In genomic region chr11:126598344-126599092, GRCh38 we compare ENCODE assay signal across 16 cellular contexts.
A peak's percentile ranks its signal among the peaks of the same experiment; 100 is the strongest.
DNase-seq lines count a peak whose midpoint lies in the region; ATAC-seq, FAIRE-seq and TF ChIP-seq lines count a peak whose summit lies in the region.
"Had no signal": no experiment of that assay in that cellular context is flagged by ENCODE, and none has a peak within 500 bp of the region (broad histone marks: within the 10 kb centered on the region; RNA-seq: fewer than 3 reads in every experiment).

No MANE protein-coding gene starts in this region.

- TF ChIP-seq CTCF in WTC11 (IDR thresholded peaks at IDR 0.05) (no peak), H1 (IDR thresholded peaks at IDR 0.05; ENCODE audit: control extremely low read depth in 1 of 3, insufficient read depth in 1 of 3, low read depth in 1 of 3, low read length in 3 of 3) (no peak), adrenal gland (IDR thresholded peaks at IDR 0.05) (no peak), gastrocnemius medialis (IDR thresholded peaks at IDR 0.05 in 4 of 5, conservative IDR thresholded peaks at IDR 0.05 in 1 of 5) (no peak)

- H3K4me1 Mint-ChIP-seq in WTC11 = peaks cover 31% of the 10 kb centered on the region
- no peaks in the 10 kb centered on the region for H3K4me1 Mint-ChIP-seq in activated CD4-positive, alpha-beta T cell treated with anti-CD3 and anti-CD28 coated beads for 36 hours
- H3K4me1 Mint-ChIP-seq: CD4-positive, CD25-positive, alpha-beta regulatory T cell had no signal

- no peak overlapping the region; the same call in 1 of the 2 replicates for H2BK20ac ChIP-seq in H1 (ENCODE audit: low read length)

- H3K4me3 ChIP-seq in H7 (ENCODE audit: insufficient read depth, low read depth, low read length) (no peak overlapping the region), H1 (ENCODE audit: extremely low read depth in 1 of 4, insufficient read depth in 2 of 4, low read depth in 3 of 4, low read length in 4 of 4) (no peak overlapping the region), neuronal stem cell (ENCODE audit: low read length in 2 of 2) (no peak overlapping the region), adrenal gland (no peak overlapping the region), gastrocnemius medialis (no peak overlapping the region)
- H3K4me3 ChIP-seq: BLaER1 treated with 17β-estradiol and CSF1 and Interleukin-3, amounts not matched to agents 10 nM and 100 nM had no signal

- H4K8ac ChIP-seq in H1 (ENCODE audit: extremely low read depth, insufficient read depth, low read length) (no peak overlapping the region), neuronal stem cell (ENCODE audit: low read depth, low read length) (no peak overlapping the region)

- H3K9me3 ChIP-seq in H1 (ENCODE audit: insufficient read depth in 2 of 2, low read depth in 1 of 2, low read length in 1 of 2) (0 out of 4 replicates have a peak, but pooled peaks cover 0 to 2% of the 10 kb centered on the region in 2 experiments), neuronal stem cell (replicated peaks in 1 of 2; ENCODE audit: control insufficient read depth in 2 of 2, insufficient read depth in 1 of 2, low read depth in 1 of 2, low read length in 2 of 2) (peaks cover 0 to 2% of the 10 kb centered on the region in 2 donors), adrenal gland (replicated peaks in 1 of 3) (no peaks in the 10 kb centered on the region), gastrocnemius medialis (no peaks in the 10 kb centered on the region)
- H3K9me3 ChIP-seq: BLaER1 treated with 17β-estradiol and CSF1 and Interleukin-3, amounts not matched to agents 10 nM and 100 nM had no signal

- TF ChIP-seq RAD21 in H1 (IDR thresholded peaks at IDR 0.05 in 1 of 2, conservative IDR thresholded peaks at IDR 0.05 in 1 of 2; ENCODE audit: low read depth in 2 of 2, low read length in 2 of 2) = no peak

- no peak overlapping the region for H3K4me2 ChIP-seq in H1 (ENCODE audit: insufficient read depth in 1 of 2, low read depth in 2 of 2, low read length in 2 of 2)
- no peak overlapping the region for H3K4me2 ChIP-seq in neuronal stem cell (ENCODE audit: insufficient read depth, low read length, poor library complexity, severe bottlenecking)
- H3K4me2 ChIP-seq: BLaER1 treated with 17β-estradiol and CSF1 and Interleukin-3, amounts not matched to agents 10 nM and 100 nM had no signal

- no peak overlapping the region for H4K91ac ChIP-seq in H1 (replicated peaks; ENCODE audit: insufficient read length, low read length)
- H4K91ac ChIP-seq in neuronal stem cell (ENCODE audit: low read depth, low read length, poor library complexity) = no peak overlapping the region

- no peak overlapping the region for H3K27ac ChIP-seq in H1 (ENCODE audit: low read depth, low read length)
- H3K27ac ChIP-seq in neuronal stem cell (replicated peaks; ENCODE audit: low read length) = peak overlapping the region; percentile 61
- H3K27ac ChIP-seq in adrenal gland = no peak overlapping the region
- H3K27ac ChIP-seq in gastrocnemius medialis = no peak overlapping the region
- H3K27ac ChIP-seq: BLaER1 treated with 17β-estradiol and CSF1 and Interleukin-3, amounts not matched to agents 10 nM and 100 nM; HL-60 had no signal

- H3K9ac ChIP-seq in H1 (replicated peaks in 1 of 4; ENCODE audit: extremely low read depth in 1 of 4, low read depth in 3 of 4, low read length in 3 of 4) (no peak overlapping the region), neuronal stem cell (ENCODE audit: low read depth, low read length, poor library complexity) (no peak overlapping the region)
- H3K9ac ChIP-seq: BLaER1 treated with 17β-estradiol and CSF1 and Interleukin-3, amounts not matched to agents 10 nM and 100 nM had no signal

- H2AFZ ChIP-seq in H1 (ENCODE audit: low read length) (no peak overlapping the region), neuronal stem cell (ENCODE audit: low read length) (no peak overlapping the region)

- H2AK5ac ChIP-seq in H1 (ENCODE audit: low read depth, low read length) (no peak overlapping the region), neuronal stem cell (ENCODE audit: low read depth, low read length) (no peak overlapping the region)

- H3K18ac ChIP-seq in H1 (ENCODE audit: extremely low read depth, low read length) (no peak overlapping the region), neuronal stem cell (ENCODE audit: low read length) (no peak overlapping the region)

- peak; percentile 10 for DNase-seq in H7
- no peak for DNase-seq in WTC11 (ENCODE audit: low spot score)
- DNase-seq in H1 (ENCODE audit: low read depth in 1 of 2, low spot score in 2 of 2) = no peak
- DNase-seq in neuronal stem cell (ENCODE audit: low spot score) = no peak
- DNase-seq in adrenal gland = no peak
- no peak for DNase-seq in gastrocnemius medialis
- no peak for DNase-seq in activated CD4-positive, alpha-beta T cell treated with anti-CD3 and anti-CD28 coated beads for 36 hours
- DNase-seq: 8988T; ACHN; CD4-positive, CD25-positive, alpha-beta regulatory T cell; DMS53; GF-D8; H9; HFFc6 had no signal

- TF ChIP-seq POLR2A in H1 (IDR thresholded peaks at IDR 0.05; ENCODE audit: control extremely low read depth in 1 of 2, low read depth in 2 of 2, low read length in 2 of 2) (no peak), adrenal gland (IDR thresholded peaks at IDR 0.05) (no peak), gastrocnemius medialis (IDR thresholded peaks at IDR 0.05) (no peak)

- no peaks in the 10 kb centered on the region for H3K79me2 ChIP-seq in H1 (ENCODE audit: control insufficient read depth in 1 of 2, insufficient read depth in 2 of 2, low read length in 2 of 2)

- intact Hi-C loops in adrenal gland (cut with DNase I) (no loop called here), gastrocnemius medialis (cut with DNase I; ENCODE audit: low total_unique reads) (no loop called here)
- intact Hi-C loops in activated CD4-positive, alpha-beta T cell treated with anti-CD3 and anti-CD28 coated beads for 36 hours (cut with DNase I, micrococcal nuclease) = no loop called here

- no peaks in the 10 kb centered on the region for H3K27me3 Mint-ChIP-seq in WTC11 (ENCODE audit: low read depth)
- peaks cover 9% of the 10 kb centered on the region for H3K27me3 Mint-ChIP-seq in activated CD4-positive, alpha-beta T cell treated with anti-CD3 and anti-CD28 coated beads for 36 hours
- H3K27me3 Mint-ChIP-seq: CD4-positive, CD25-positive, alpha-beta regulatory T cell had no signal

- no peak for TF ChIP-seq EP300 in H1 (IDR thresholded peaks at IDR 0.05; ENCODE audit: borderline replicate concordance in 1 of 2, low read depth in 2 of 2, low read length in 2 of 2)

- H2BK120ac ChIP-seq in H1 (replicated peaks; ENCODE audit: low read depth, low read length) (no peak overlapping the region), neuronal stem cell (ENCODE audit: low read depth, low read length) (no peak overlapping the region)

- in situ Hi-C loops in gastrocnemius medialis (cut with MboI; ENCODE audit: low sequenced_read_pairs in 4 of 4) = no loop called here

- H3K27me3 ChIP-seq in H7 (ENCODE audit: control insufficient read depth, insufficient read depth, low read length) (no peaks in the 10 kb centered on the region), H1 (replicated peaks in 1 of 4; ENCODE audit: control insufficient read depth in 3 of 4, extremely low read depth in 1 of 4, insufficient read depth in 3 of 4, low read length in 3 of 4) (no peaks in the 10 kb centered on the region; a peak in 3 of 7 replicates), neuronal stem cell (ENCODE audit: control insufficient read depth in 3 of 3, insufficient read depth in 3 of 3, low read depth in 1 of 3, low read length in 3 of 3) (peaks cover 0 to 27% (median 1%) of the 10 kb centered on the region in 3 experiments), adrenal gland (no peaks in the 10 kb centered on the region), gastrocnemius medialis (no peaks in the 10 kb centered on the region)
- H3K27me3 ChIP-seq: BLaER1 treated with 17β-estradiol and CSF1 and Interleukin-3, amounts not matched to agents 10 nM and 100 nM had no signal

- no peaks in the 10 kb centered on the region for H3K23me2 ChIP-seq in H1 (ENCODE audit: low read depth, low read length)

- peaks cover 10% of the 10 kb centered on the region for H3K36me3 Mint-ChIP-seq in WTC11
- H3K36me3 Mint-ChIP-seq in activated CD4-positive, alpha-beta T cell treated with anti-CD3 and anti-CD28 coated beads for 36 hours (ENCODE audit: low read depth) = no peaks in the 10 kb centered on the region
- H3K36me3 Mint-ChIP-seq: CD4-positive, CD25-positive, alpha-beta regulatory T cell had no signal

- no peak overlapping the region for H4K5ac ChIP-seq in H1 (ENCODE audit: insufficient read length, low read depth, low read length)

- POLR2A ChIA-PET in WTC11 (lab: Charles Lee) = no interaction called here
- POLR2A ChIA-PET in H1 (lab: Charles Lee; ENCODE audit: partially characterized antibody) = no interaction called here
- POLR2A ChIA-PET in activated CD4-positive, alpha-beta T cell treated with anti-CD3 and anti-CD28 coated beads for 36 hours (lab: Charles Lee) = no interaction called here

- H3K36me3 ChIP-seq in H7 (replicated peaks; ENCODE audit: control insufficient read depth, insufficient read depth, low read length) (no peaks in the 10 kb centered on the region), H1 (ENCODE audit: control insufficient read depth in 2 of 4, insufficient read depth in 4 of 4, low read length in 3 of 4) (no peaks in the 10 kb centered on the region), neuronal stem cell (replicated peaks in 1 of 2; ENCODE audit: control insufficient read depth in 2 of 2, insufficient read depth in 2 of 2, low read length in 2 of 2) (no peaks in the 10 kb centered on the region), adrenal gland (replicated peaks in 1 of 2) (no peaks in the 10 kb centered on the region), gastrocnemius medialis (no peaks in the 10 kb centered on the region)
- H3K36me3 ChIP-seq: BLaER1 treated with 17β-estradiol and CSF1 and Interleukin-3, amounts not matched to agents 10 nM and 100 nM had no signal

- H3K14ac ChIP-seq in H1 (ENCODE audit: insufficient read length) (no peak overlapping the region), neuronal stem cell (ENCODE audit: low read length) (no peak overlapping the region)

- H4K20me1 ChIP-seq in H1 (replicated peaks in 1 of 2; ENCODE audit: control insufficient read depth in 1 of 2, insufficient read depth in 2 of 2, low read length in 2 of 2) = no peaks in the 10 kb centered on the region
- H4K20me1 ChIP-seq: BLaER1 treated with 17β-estradiol and CSF1 and Interleukin-3, amounts not matched to agents 10 nM and 100 nM had no signal

- CTCF ChIA-PET in WTC11 (lab: Charles Lee) (interaction anchor here (1.1 to 1.3 kb wide), 2 partner anchors 9 to 118 kb away, joined by 4 to 6 read pairs; no protein-coding TSS in a partner anchor), H1 (lab: Charles Lee; ENCODE audit: partially characterized antibody) (interaction anchor here (1.1 to 13.6 kb wide), 11 partner anchors 7 to 118 kb away, joined by 3 to 143 read pairs (median 4); no protein-coding TSS in a partner anchor)
- CTCF ChIA-PET in activated CD4-positive, alpha-beta T cell treated with anti-CD3 and anti-CD28 coated beads for 36 hours (lab: Charles Lee) = interaction anchor here (0.7 kb wide), 1 partner anchor 46 kb away, joined by 3 read pairs; no protein-coding TSS in a partner anchor

- H2BK12ac ChIP-seq in H1 (ENCODE audit: low read depth, low read length) (no peak overlapping the region), neuronal stem cell (ENCODE audit: low read length) (no peak overlapping the region)

- FAIRE-seq in H1 (lab: Jason Lieb, UNC) = no peak

- H2BK5ac ChIP-seq in H1 (ENCODE audit: low read depth, low read length) (no peak overlapping the region), neuronal stem cell (ENCODE audit: low read length) (no peak overlapping the region)

- no peaks in the 10 kb centered on the region for H3K79me1 ChIP-seq in H1 (ENCODE audit: low read depth, low read length)
- H3K79me1 ChIP-seq in neuronal stem cell (ENCODE audit: low read depth, low read length) = no peaks in the 10 kb centered on the region

- H2BK15ac ChIP-seq in H1 (ENCODE audit: low read length) (no peak overlapping the region), neuronal stem cell (ENCODE audit: low read length) (no peak overlapping the region)

- WGBS in H1 (ENCODE audit: extremely low coverage in 1 of 2, insufficient coverage in 1 of 2, insufficient read length in 1 of 2, insufficient replicate concordance in 2 of 2, low coverage in 1 of 2, low lambda C conversion rate in 2 of 2, missing lambda C conversion rate in 1 of 2), 2 experiments = 79% methylated on average over 5 of the region's 5 CpGs; no CpG with 5 or more reads in 1 of the 2 experiments
- no CpG with 5 or more reads among the region's 5 CpGs for WGBS in neuronal stem cell (ENCODE audit: extremely low coverage in 2 of 2, insufficient read length in 2 of 2, insufficient replicate concordance in 1 of 2), 2 donors
- WGBS in adrenal gland, 4 donors = 78 to 90% (median 89%) methylated on average over 5 of the region's 5 CpGs

- H3K4ac ChIP-seq in H1 (replicated peaks; ENCODE audit: insufficient read length, low read depth, low read length) (no peak overlapping the region), neuronal stem cell (ENCODE audit: low read length) (no peak overlapping the region)

- peaks cover 7 to 13% (median 9%) of the 10 kb centered on the region in 4 experiments for H3K4me1 ChIP-seq in H1 (replicated peaks in 1 of 4; ENCODE audit: control insufficient read depth in 3 of 4, insufficient read depth in 4 of 4, low read length in 3 of 4)
- peaks cover 11 to 32% of the 10 kb centered on the region in 2 donors for H3K4me1 ChIP-seq in neuronal stem cell (ENCODE audit: control insufficient read depth in 2 of 2, insufficient read depth in 1 of 2, low read depth in 1 of 2, low read length in 2 of 2)
- no peaks in the 10 kb centered on the region for H3K4me1 ChIP-seq in adrenal gland (replicated peaks in 1 of 2)
- no peaks in the 10 kb centered on the region for H3K4me1 ChIP-seq in gastrocnemius medialis

- no peak for ATAC-seq in WTC11
- no peak for ATAC-seq in gastrocnemius medialis
- no peak for ATAC-seq in activated CD4-positive, alpha-beta T cell treated with anti-CD3 and anti-CD28 coated beads for 36 hours

- H3K23ac ChIP-seq in H1 (ENCODE audit: insufficient read length) (no peak overlapping the region), neuronal stem cell (ENCODE audit: low read depth, low read length, poor library complexity) (no peak overlapping the region)

- H3K56ac ChIP-seq in H1 (replicated peaks; ENCODE audit: insufficient read length, low read depth, low read length) = no peak overlapping the region

- no peak overlapping the region for H3K4me3 Mint-ChIP-seq in WTC11
- no peak overlapping the region for H3K4me3 Mint-ChIP-seq in activated CD4-positive, alpha-beta T cell treated with anti-CD3 and anti-CD28 coated beads for 36 hours
- H3K4me3 Mint-ChIP-seq: H9, HFFc6 had no signal

- peaks cover 13% of the 10 kb centered on the region for H3K9me3 Mint-ChIP-seq in WTC11
- H3K9me3 Mint-ChIP-seq in activated CD4-positive, alpha-beta T cell treated with anti-CD3 and anti-CD28 coated beads for 36 hours (ENCODE audit: low read depth) = no peaks in the 10 kb centered on the region
- H3K9me3 Mint-ChIP-seq: HFFc6 had no signal

- H3K27ac Mint-ChIP-seq in WTC11 = no peak overlapping the region
- H3K27ac Mint-ChIP-seq in activated CD4-positive, alpha-beta T cell treated with anti-CD3 and anti-CD28 coated beads for 36 hours = no peak overlapping the region
- H3K27ac Mint-ChIP-seq: CD4-positive, CD25-positive, alpha-beta regulatory T cell; HFFc6 had no signal
